In the genomic region with DNA sequence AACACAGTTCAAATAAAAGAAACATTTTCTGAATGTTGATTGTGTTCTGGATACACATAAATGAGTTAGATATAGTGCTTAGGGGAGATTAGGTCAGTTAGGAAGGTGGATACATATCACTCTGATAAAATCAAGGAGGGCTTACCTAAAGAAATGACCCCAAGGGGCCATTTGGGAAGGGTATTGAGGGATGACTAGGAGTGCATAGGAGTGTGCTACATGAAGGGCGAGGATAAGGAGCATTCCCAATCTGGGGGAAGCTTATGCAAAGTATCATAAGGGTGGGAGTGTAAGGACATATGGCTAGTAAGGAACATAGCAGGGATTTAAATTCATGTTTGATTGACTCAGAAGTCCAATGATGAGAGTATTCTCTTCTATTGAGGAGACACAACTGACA, we compare ENCODE assay signal across 35 cellular contexts.
"Had no signal": no experiment of that assay in that cellular context is flagged by ENCODE, and none has a peak within 500 bp of the region (broad histone marks: within the 10 kb centered on the region; RNA-seq: fewer than 3 reads in every experiment).

No MANE protein-coding gene starts in this region.

- H3K27ac Mint-ChIP-seq: activated B cell treated with CpG ODN at 0.5 μM for 24 hours; activated CD4-positive, alpha-beta memory T cell treated with anti-CD3 and anti-CD28 coated beads for 36 hours; activated CD4-positive, alpha-beta T cell treated with anti-CD3 and anti-CD28 coated beads, Interleukin-2, amount 10 ng/mL, durations not matched to agents 24 days and 14 days; activated CD8-positive, alpha-beta T cell treated with anti-CD3 and anti-CD28 coated beads for 36 hours; activated naive CD4-positive, alpha-beta T cell treated with anti-CD3 and anti-CD28 coated beads for 36 hours; activated naive CD4-positive, alpha-beta T cell treated with anti-CD3 and anti-CD28 coated beads, Interleukin-2, amount 50 U/mL, for 72 hours; activated naive CD8-positive, alpha-beta T cell treated with anti-CD3 and anti-CD28 coated beads for 36 hours; activated T-cell treated with anti-CD3 and anti-CD28 coated beads, Interleukin-2, amount 50 U/mL, for 72 hours; activated T-helper 1 cell treated with anti-CD3 and anti-CD28 coated beads, Interleukin-12 subunit alpha, Interleukin-12 subunit beta, Interleukin-2, Interleukin-4 antibody, amounts not matched to agents 30 ng/mL and 10 ng/mL and 1 ng/mL, durations not matched to agents 14 hours and 24 hours and 36 hours; activated T-helper 17 cell treated with anti-CD3 and anti-CD28 coated beads, Interleukin-2, amount 50 U/mL, for 72 hours; T-helper 1 cell treated with Interleukin-12 subunit alpha and Interleukin-12 subunit beta and Interleukin-4 antibody, amounts not matched to agents 30 μg/mL and 1 μg/mL, for 36 hours; T-helper 2 cell treated with Interferon-gamma antibody and Interleukin-4, amounts not matched to agents 5 μg/mL and 100 μg/mL, for 36 hours had no signal

- H3K27me3 ChIP-seq: brain microvascular endothelial cell had no signal

- ATAC-seq: activated CD8-positive, alpha-beta T cell treated with anti-CD3 and anti-CD28 coated beads for 36 hours; activated naive CD4-positive, alpha-beta T cell treated with anti-CD3 and anti-CD28 coated beads, Interleukin-2, amount 50 U/mL, for 72 hours; activated T-cell treated with anti-CD3 and anti-CD28 coated beads, Interleukin-2, amount 50 U/mL, for 4 hours; activated T-cell treated with anti-CD3 and anti-CD28 coated beads, Interleukin-2, amount 50 U/mL, for 72 hours; activated T-helper 17 cell treated with anti-CD3 and anti-CD28 coated beads, Interleukin-2, amount 50 U/mL, for 72 hours had no signal

- DNase-seq: activated B cell treated with CpG ODN at 0.5 μM for 24 hours; activated CD4-positive, alpha-beta memory T cell treated with anti-CD3 and anti-CD28 coated beads for 36 hours; activated CD4-positive, alpha-beta T cell treated with anti-CD3 and anti-CD28 coated beads for 4 hours; activated CD4-positive, alpha-beta T cell treated with anti-CD3 and anti-CD28 coated beads, Interleukin-2, amount 10 ng/mL, durations not matched to agents 24 days and 14 days; activated CD4-positive, alpha-beta T cell treated with anti-CD3 and anti-CD28 coated beads, Interleukin-2, amount 50 U/mL, for 1 hour; activated CD4-positive, alpha-beta T cell treated with anti-CD3 and anti-CD28 coated beads, Interleukin-2, amount 50 U/mL, for 4 hours; activated CD4-positive, CD25-positive, alpha-beta regulatory T cell treated with anti-CD3 and anti-CD28 coated beads, Interleukin-2, amount 50 U/mL, for 72 hours; activated CD8-positive, alpha-beta memory T cell treated with anti-CD3 and anti-CD28 coated beads, Interleukin-2, amount 50 U/mL, for 4 hours; activated CD8-positive, alpha-beta T cell treated with anti-CD3 and anti-CD28 coated beads for 36 hours; activated effector memory CD4-positive, alpha-beta T cell treated with anti-CD3 and anti-CD28 coated beads, Interleukin-2, amount 50 U/mL, for 16 hours; activated gamma-delta T cell treated with Interleukin-2 at 50 U/mL for 16 hours; activated naive CD4-positive, alpha-beta T cell; activated naive CD4-positive, alpha-beta T cell treated with anti-CD3 and anti-CD28 coated beads for 36 hours; activated naive CD4-positive, alpha-beta T cell treated with anti-CD3 and anti-CD28 coated beads, Interleukin-2, amount 50 U/mL, for 16 hours; activated naive CD8-positive, alpha-beta T cell treated with anti-CD3 and anti-CD28 coated beads for 36 hours; activated T-cell treated with anti-CD3 and anti-CD28 coated beads for 4 hours; activated T-cell treated with anti-CD3 and anti-CD28 coated beads, Interleukin-2, amount 50 U/mL, for 1 hour; activated T-cell treated with anti-CD3 and anti-CD28 coated beads, Interleukin-2, amount 50 U/mL, for 4 hours; activated T-cell treated with anti-CD3 and anti-CD28 coated beads, Interleukin-2, amount 50 U/mL, for 72 hours; adrenal gland; amniotic stem cell; aorta; brain microvascular endothelial cell; central memory CD4-positive, alpha-beta T cell; T-helper 1 cell; T-helper 2 cell; T-helper 9 cell had no signal

- H3K9me3 Mint-ChIP-seq: activated CD4-positive, alpha-beta memory T cell treated with anti-CD3 and anti-CD28 coated beads for 36 hours; activated CD4-positive, alpha-beta T cell treated with anti-CD3 and anti-CD28 coated beads, Interleukin-2, amount 10 ng/mL, durations not matched to agents 24 days and 14 days; activated naive CD4-positive, alpha-beta T cell treated with anti-CD3 and anti-CD28 coated beads for 36 hours; activated naive CD4-positive, alpha-beta T cell treated with anti-CD3 and anti-CD28 coated beads, Interleukin-2, amount 50 U/mL, for 72 hours; activated naive CD8-positive, alpha-beta T cell treated with anti-CD3 and anti-CD28 coated beads for 36 hours; activated T-cell treated with anti-CD3 and anti-CD28 coated beads, Interleukin-2, amount 50 U/mL, for 4 hours; activated T-cell treated with anti-CD3 and anti-CD28 coated beads, Interleukin-2, amount 50 U/mL, for 72 hours; activated T-helper 1 cell treated with anti-CD3 and anti-CD28 coated beads, Interleukin-12 subunit alpha, Interleukin-12 subunit beta, Interleukin-2, Interleukin-4 antibody, amounts not matched to agents 30 ng/mL and 10 ng/mL and 1 ng/mL, durations not matched to agents 14 hours and 24 hours and 36 hours; activated T-helper 17 cell treated with anti-CD3 and anti-CD28 coated beads, Interleukin-2, amount 50 U/mL, for 72 hours; T-helper 1 cell treated with Interleukin-12 subunit alpha and Interleukin-12 subunit beta and Interleukin-4 antibody, amounts not matched to agents 30 μg/mL and 1 μg/mL, for 36 hours; T-helper 2 cell treated with Interferon-gamma antibody and Interleukin-4, amounts not matched to agents 5 μg/mL and 100 μg/mL, for 36 hours had no signal

- H3K4me1 Mint-ChIP-seq: activated B cell treated with CpG ODN at 0.5 μM for 24 hours; activated CD4-positive, alpha-beta T cell treated with anti-CD3 and anti-CD28 coated beads, Interleukin-2, amount 10 ng/mL, durations not matched to agents 24 days and 14 days; activated naive CD8-positive, alpha-beta T cell treated with anti-CD3 and anti-CD28 coated beads for 36 hours; activated T-helper 17 cell treated with anti-CD3 and anti-CD28 coated beads, Interleukin-2, amount 50 U/mL, for 72 hours had no signal

- H3K27me3 Mint-ChIP-seq: activated CD4-positive, alpha-beta T cell treated with anti-CD3 and anti-CD28 coated beads, Interleukin-2, amount 10 ng/mL, durations not matched to agents 24 days and 14 days had no signal

- H3K4me1 ChIP-seq: adrenal gland, breast epithelium had no signal

- H3K36me3 ChIP-seq: adrenal gland, brain microvascular endothelial cell, breast epithelium had no signal

- H3K9me3 ChIP-seq: adrenal gland, breast epithelium had no signal

- FAIRE-seq: TTC549 had no signal

- H3K4me3 Mint-ChIP-seq: activated B cell treated with CpG ODN at 0.5 μM for 24 hours; activated CD4-positive, alpha-beta memory T cell treated with anti-CD3 and anti-CD28 coated beads for 36 hours; activated CD4-positive, alpha-beta T cell treated with anti-CD3 and anti-CD28 coated beads, Interleukin-2, amount 10 ng/mL, durations not matched to agents 24 days and 14 days; activated CD8-positive, alpha-beta T cell treated with anti-CD3 and anti-CD28 coated beads for 36 hours; activated naive CD4-positive, alpha-beta T cell treated with anti-CD3 and anti-CD28 coated beads for 36 hours; activated naive CD8-positive, alpha-beta T cell treated with anti-CD3 and anti-CD28 coated beads for 36 hours; activated T-cell treated with anti-CD3 and anti-CD28 coated beads, Interleukin-2, amount 50 U/mL, for 4 hours; activated T-cell treated with anti-CD3 and anti-CD28 coated beads, Interleukin-2, amount 50 U/mL, for 72 hours; activated T-helper 1 cell treated with anti-CD3 and anti-CD28 coated beads, Interleukin-12 subunit alpha, Interleukin-12 subunit beta, Interleukin-2, Interleukin-4 antibody, amounts not matched to agents 30 ng/mL and 10 ng/mL and 1 ng/mL, durations not matched to agents 14 hours and 24 hours and 36 hours; activated T-helper 17 cell treated with anti-CD3 and anti-CD28 coated beads, Interleukin-2, amount 50 U/mL, for 72 hours; T-helper 1 cell treated with Interleukin-12 subunit alpha and Interleukin-12 subunit beta and Interleukin-4 antibody, amounts not matched to agents 30 μg/mL and 1 μg/mL, for 36 hours; T-helper 2 cell treated with Interferon-gamma antibody and Interleukin-4, amounts not matched to agents 5 μg/mL and 100 μg/mL, for 36 hours had no signal

- H3K27ac ChIP-seq: adrenal gland, brain microvascular endothelial cell, breast epithelium, VCaP had no signal

- H3K4me3 ChIP-seq: adrenal gland, breast epithelium had no signal

- H3K36me3 Mint-ChIP-seq: activated CD4-positive, alpha-beta memory T cell treated with anti-CD3 and anti-CD28 coated beads for 36 hours; activated naive CD4-positive, alpha-beta T cell treated with anti-CD3 and anti-CD28 coated beads, Interleukin-2, amount 50 U/mL, for 72 hours; activated naive CD8-positive, alpha-beta T cell treated with anti-CD3 and anti-CD28 coated beads for 36 hours had no signal
